Comparison of ENCODE assay signal across 11 cellular contexts in the genomic region with DNA sequence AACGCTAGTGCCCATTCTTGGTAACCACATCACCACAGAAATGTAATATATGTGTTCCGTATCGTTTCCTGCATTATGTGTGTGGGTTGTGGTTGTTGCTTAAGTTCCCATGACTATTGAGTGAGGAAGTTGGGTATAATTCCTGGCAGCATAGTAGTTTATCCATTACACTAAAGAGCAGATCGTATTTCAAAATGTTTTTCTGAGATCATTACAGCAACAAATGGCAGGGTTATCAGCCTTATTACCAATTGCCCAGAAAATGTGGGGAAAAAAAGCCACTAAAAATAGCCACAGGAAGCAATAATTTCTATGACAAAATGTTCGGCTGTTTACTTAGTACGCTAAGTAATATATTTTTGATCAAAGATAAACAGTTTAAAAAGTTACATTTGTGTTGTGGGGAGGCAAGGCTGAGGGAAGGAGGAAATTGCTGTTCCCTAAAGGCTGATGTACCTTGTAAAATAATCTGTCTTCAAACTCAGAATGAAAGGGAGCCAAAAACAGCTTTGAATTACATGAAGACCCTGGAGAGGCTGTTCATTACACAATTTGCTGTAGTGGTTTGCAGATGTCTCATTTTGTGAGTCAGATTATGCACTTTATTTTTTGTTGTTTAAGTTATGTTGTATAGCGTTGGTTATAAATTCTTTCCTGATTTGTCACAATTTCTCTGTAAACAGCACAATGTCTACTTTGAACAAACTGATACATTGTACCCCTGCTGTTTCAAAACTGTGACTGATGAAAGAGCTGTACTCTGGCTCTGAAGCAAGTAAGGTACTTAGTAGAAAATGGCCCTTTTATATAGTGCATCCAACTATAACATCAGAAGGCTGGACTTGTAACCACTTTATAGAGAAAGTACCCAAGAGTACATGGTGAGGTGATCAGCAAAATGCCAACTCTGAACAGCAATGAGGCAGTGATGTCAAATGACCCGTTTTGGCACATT.
DNase-seq lines count a peak whose midpoint lies in the region; ATAC-seq, FAIRE-seq and TF ChIP-seq lines count a peak whose summit lies in the region.
"Had no signal": no experiment of that assay in that cellular context is flagged by ENCODE, and none has a peak within 500 bp of the region (broad histone marks: within the 10 kb centered on the region; RNA-seq: fewer than 3 reads in every experiment).

No MANE protein-coding gene starts in this region.

- H3F3A ChIP-seq in PC-9 (ENCODE audit: insufficient read depth, low read depth): peaks cover 19% of the 10 kb centered on the region

- H3K36me3 ChIP-seq in PC-9 (ENCODE audit: low read depth): no peaks in the 10 kb centered on the region
- H3K36me3 ChIP-seq in kidney (ENCODE audit: control insufficient read depth in 1 of 2, insufficient read depth in 2 of 2, low read length in 2 of 2): no peaks in the 10 kb centered on the region
- H3K36me3 ChIP-seq: suprapubic skin had no signal

- POLR2A ChIA-PET in PC-9 (lab: Charles Lee; ENCODE audit: unreplicated experiment): no interaction called here

- intact Hi-C loops in PC-9 (cut with micrococcal nuclease; ENCODE audit: unreplicated experiment): no loop called here
- intact Hi-C loops in kidney (cut with DNase I): no loop called here

- H3K9ac ChIP-seq in kidney (ENCODE audit: low read length in 2 of 2): no peak overlapping the region

- peak overlapping the region; percentile 67 for H3K4me2 ChIP-seq in PC-9

- TF ChIP-seq CTCF in PC-9 (conservative IDR thresholded peaks at IDR 0.05): no peak
- TF ChIP-seq CTCF in kidney (IDR thresholded peaks at IDR 0.05; ENCODE audit: borderline replicate concordance, extremely low read depth, insufficient read depth): no peak

- H3K4me1 ChIP-seq in PC-9 (replicated peaks; ENCODE audit: insufficient read depth): peaks cover 15% of the 10 kb centered on the region
- H3K4me1 ChIP-seq in kidney (ENCODE audit: control insufficient read depth in 1 of 2, insufficient read depth in 1 of 2, low read depth in 1 of 2, low read length in 2 of 2): no peaks in the 10 kb centered on the region
- H3K4me1 ChIP-seq: suprapubic skin had no signal

- no TSS peak for BruUV-seq in PC-9 (replicated peaks; lab: Mats Ljungman, UMichigan)

- FAIRE-seq in kidney (lab: Jason Lieb, UNC): no peak

- H3K9me2 ChIP-seq in PC-9 (ENCODE audit: insufficient read depth): no peaks in the 10 kb centered on the region

- no peaks in the 10 kb centered on the region for H4K20me1 ChIP-seq in PC-9 (ENCODE audit: insufficient read depth)

- H3K27ac ChIP-seq in PC-9 (peak overlapping the region; percentile 91), kidney (ENCODE audit: low read depth in 2 of 2, low read length in 2 of 2) (no peak overlapping the region)
- H3K27ac ChIP-seq: suprapubic skin had no signal

- ATAC-seq in GM21786 (IDR thresholded peaks at IDR 0.05; ENCODE audit: unreplicated experiment): no peak
- ATAC-seq: natural killer cell treated with Interleukin-12 subunit alpha and Interleukin-12 subunit beta and Interleukin-15 and Interleukin-18, amount 100 ng/mL, for 72 hours had no signal

- peak; percentile 28 for DNase-seq in SIG-M5 treated with dmso at 0.1 percent for 504 hours (lab: John Stamatoyannopoulos, UW; ENCODE audit: unreplicated experiment)
- DNase-seq in SIG-M5 (lab: John Stamatoyannopoulos, UW): no peak
- DNase-seq in PC-9: peak in 1 of 2 experiments; percentile 93
- peak; percentile 100 for DNase-seq in fibroblast of peridontal ligament (ENCODE audit: extremely low read depth)
- DNase-seq in iPS-NIHi11 (ENCODE audit: low spot score): no peak
- DNase-seq in anterior cingulate cortex (lab: John Stamatoyannopoulos, UW): no peak
- no peak for DNase-seq in kidney
- DNase-seq: T-helper 1 cell had no signal

- peak overlapping the region; percentile 56 for H2AFZ ChIP-seq in PC-9

- H3K9me3 ChIP-seq in PC-9 (ENCODE audit: insufficient read depth, low read depth): no peaks in the 10 kb centered on the region
- H3K9me3 ChIP-seq in kidney (ENCODE audit: control insufficient read depth in 1 of 2, low read length in 2 of 2): no peaks in the 10 kb centered on the region
- H3K9me3 ChIP-seq: suprapubic skin had no signal

- H3K79me2 ChIP-seq in PC-9 (ENCODE audit: low read depth): no peaks in the 10 kb centered on the region

- no peaks in the 10 kb centered on the region for H3K27me3 ChIP-seq in PC-9 (ENCODE audit: insufficient read depth, low read depth)
- H3K27me3 ChIP-seq: suprapubic skin had no signal

- H3K4me3 ChIP-seq in PC-9: peak overlapping the region; percentile 7; the same call in 1 of the 2 replicates
- no peak overlapping the region for H3K4me3 ChIP-seq in kidney (ENCODE audit: low read length in 2 of 2)
- H3K4me3 ChIP-seq: suprapubic skin had no signal

- CTCF ChIA-PET in PC-9 (lab: Charles Lee): no interaction called here

Comparison
In these comparisons a context has a peak if more than half of its experiments do, and no peak if none do; other contexts are left out.
1. DNase-seq: peak in SIG-M5 treated with dmso at 0.1 percent for 504 hours (single experiment) and fibroblast of peridontal ligament (single experiment); none in SIG-M5 (single experiment), iPS-NIHi11 (single experiment), anterior cingulate cortex (0 of 58) and kidney (single experiment).